1 cellular context compared by ENCODE assay signal in the genomic region with DNA sequence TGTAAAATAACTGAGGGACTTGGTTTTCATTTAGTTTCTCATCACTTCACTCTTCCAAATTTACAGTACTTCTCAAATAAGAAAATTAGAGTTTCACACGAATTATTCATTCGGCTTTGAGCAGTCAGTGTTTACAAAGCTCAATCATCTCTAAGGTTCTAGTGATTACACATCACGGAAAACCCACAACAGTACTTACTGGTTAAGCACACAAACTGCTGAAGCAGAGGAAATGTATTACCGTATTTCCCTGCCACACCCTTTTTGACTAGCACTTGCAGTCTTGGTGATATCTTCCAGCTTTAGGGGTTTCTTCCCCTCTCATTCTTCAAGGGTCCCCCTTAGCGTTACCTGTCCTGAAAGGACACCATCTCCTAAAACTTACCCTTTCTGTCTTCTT.
TF ChIP-seq lines count a peak whose summit lies in the region.

No MANE protein-coding gene starts in this region.

TF ChIP-seq in K562, 482 proteins besides CTCF, POLR2A, EP300 and RAD21 (continued from another document and continues in another):
- TF ChIP-seq, protein P1, sequence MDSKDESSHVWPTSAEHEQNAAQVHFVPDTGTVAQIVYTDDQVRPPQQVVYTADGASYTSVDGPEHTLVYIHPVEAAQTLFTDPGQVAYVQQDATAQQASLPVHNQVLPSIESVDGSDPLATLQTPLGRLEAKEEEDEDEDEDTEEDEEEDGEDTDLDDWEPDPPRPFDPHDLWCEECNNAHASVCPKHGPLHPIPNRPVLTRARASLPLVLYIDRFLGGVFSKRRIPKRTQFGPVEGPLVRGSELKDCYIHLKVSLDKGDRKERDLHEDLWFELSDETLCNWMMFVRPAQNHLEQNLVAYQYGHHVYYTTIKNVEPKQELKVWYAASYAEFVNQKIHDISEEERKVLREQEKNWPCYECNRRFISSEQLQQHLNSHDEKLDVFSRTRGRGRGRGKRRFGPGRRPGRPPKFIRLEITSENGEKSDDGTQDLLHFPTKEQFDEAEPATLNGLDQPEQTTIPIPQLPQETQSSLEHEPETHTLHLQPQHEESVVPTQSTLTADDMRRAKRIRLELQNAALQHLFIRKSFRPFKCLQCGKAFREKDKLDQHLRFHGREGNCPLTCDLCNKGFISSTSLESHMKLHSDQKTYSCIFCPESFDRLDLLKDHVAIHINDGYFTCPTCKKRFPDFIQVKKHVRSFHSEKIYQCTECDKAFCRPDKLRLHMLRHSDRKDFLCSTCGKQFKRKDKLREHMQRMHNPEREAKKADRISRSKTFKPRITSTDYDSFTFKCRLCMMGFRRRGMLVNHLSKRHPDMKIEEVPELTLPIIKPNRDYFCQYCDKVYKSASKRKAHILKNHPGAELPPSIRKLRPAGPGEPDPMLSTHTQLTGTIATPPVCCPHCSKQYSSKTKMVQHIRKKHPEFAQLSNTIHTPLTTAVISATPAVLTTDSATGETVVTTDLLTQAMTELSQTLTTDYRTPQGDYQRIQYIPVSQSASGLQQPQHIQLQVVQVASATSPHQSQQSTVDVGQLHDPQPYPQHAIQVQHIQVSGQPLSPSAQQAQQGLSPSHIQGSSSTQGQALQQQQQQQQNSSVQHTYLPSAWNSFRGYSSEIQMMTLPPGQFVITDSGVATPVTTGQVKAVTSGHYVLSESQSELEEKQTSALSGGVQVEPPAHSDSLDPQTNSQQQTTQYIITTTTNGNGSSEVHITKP (IDR thresholded peaks at IDR 0.05; ENCODE audit: partially characterized antibody): no peak
- peak; percentile 82 for TF ChIP-seq CHD7 (IDR thresholded peaks at IDR 0.05; ENCODE audit: low read depth, low read length)
- no peak for TF ChIP-seq ZZZ3 (IDR thresholded peaks at IDR 0.05)
- TF ChIP-seq ZNF76 (CRISPR knock-in tag; IDR thresholded peaks at IDR 0.05; ENCODE audit: borderline replicate concordance): no peak
- TF ChIP-seq SMAD2 (IDR thresholded peaks at IDR 0.05; ENCODE audit: low read depth, low read length): no peak
- TF ChIP-seq ZNF316 (IDR thresholded peaks at IDR 0.05): peak; percentile 24; the same call in 1 of the 2 replicates
- TF ChIP-seq MEF2D (tag; conservative IDR thresholded peaks at IDR 0.05; ENCODE audit: low read depth): no peak
- no peak for TF ChIP-seq NFYB (IDR thresholded peaks at IDR 0.05; ENCODE audit: extremely low read depth, insufficient read length)
- TF ChIP-seq MBD1 (CRISPR knock-in tag; IDR thresholded peaks at IDR 0.05): no peak
- no peak for TF ChIP-seq SMAD1 (IDR thresholded peaks at IDR 0.05; ENCODE audit: low read depth, low read length, partially characterized antibody)
- TF ChIP-seq SNIP1 (IDR thresholded peaks at IDR 0.05; ENCODE audit: low read depth): no peak
- TF ChIP-seq GTF2F1 (IDR thresholded peaks at IDR 0.05; ENCODE audit: low read depth, low read length): no peak
- TF ChIP-seq TEAD1 (CRISPR knock-in tag; IDR thresholded peaks at IDR 0.05): no peak
- no peak for TF ChIP-seq NRF1 (conservative IDR thresholded peaks at IDR 0.05 in 1 of 2, IDR thresholded peaks at IDR 0.05 in 1 of 2)
- no peak for TF ChIP-seq RFX5 (IDR thresholded peaks at IDR 0.05; ENCODE audit: low read depth, low read length)
- no peak for TF ChIP-seq FOXP1 (CRISPR knock-in tag; IDR thresholded peaks at IDR 0.05)
- no peak for TF ChIP-seq ZC3H11A (IDR thresholded peaks at IDR 0.05; ENCODE audit: low read depth, low read length)
- TF ChIP-seq ZNF253 (CRISPR knock-in tag; conservative IDR thresholded peaks at IDR 0.05): no peak
- TF ChIP-seq ZBTB34 (CRISPR knock-in tag; IDR thresholded peaks at IDR 0.05): no peak
- no peak for TF ChIP-seq MITF (IDR thresholded peaks at IDR 0.05)
- no peak for TF ChIP-seq CUX1 (CRISPR knock-in tag; IDR thresholded peaks at IDR 0.05)
- no peak for TF ChIP-seq KAT8 (IDR thresholded peaks at IDR 0.05; ENCODE audit: low read depth)
- TF ChIP-seq JUND (IDR thresholded peaks at IDR 0.05; ENCODE audit: borderline replicate concordance, low read depth, low read length): no peak
- TF ChIP-seq JUND (tag; IDR thresholded peaks at IDR 0.05; ENCODE audit: borderline replicate concordance, low read depth, low read length): no peak
- no peak for TF ChIP-seq FOXJ2 (tag; IDR thresholded peaks at IDR 0.05)
